In the genomic region with DNA sequence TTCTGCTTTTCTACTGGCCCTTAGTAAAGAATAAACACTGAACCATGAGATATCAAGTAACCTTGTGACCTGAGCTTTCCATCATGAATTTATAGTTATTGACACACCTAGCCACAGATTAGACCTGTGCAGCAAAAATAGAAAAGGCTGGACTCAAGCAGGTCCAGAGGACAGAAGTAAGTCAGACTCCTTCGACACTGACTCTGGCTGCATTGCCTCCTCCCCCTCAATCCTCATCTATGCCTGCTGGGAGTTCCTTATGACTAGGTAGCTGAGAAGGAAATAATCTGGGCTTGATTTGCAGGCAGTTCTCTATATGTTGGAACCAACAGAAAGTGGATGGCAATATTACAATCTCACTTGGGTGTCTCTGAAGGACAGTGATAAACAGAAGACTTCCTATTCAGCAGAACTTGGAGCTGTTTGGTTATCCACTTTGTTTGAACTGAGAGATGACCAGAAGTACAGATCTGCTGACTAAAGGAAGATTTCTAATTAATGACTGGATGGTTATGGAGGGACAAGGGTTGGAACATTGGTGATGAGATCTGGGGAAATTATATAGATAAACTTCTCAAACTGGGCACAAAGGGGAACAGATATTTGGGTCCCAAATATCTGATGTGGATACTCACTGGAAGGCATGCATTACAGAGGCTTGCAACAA, we compare ENCODE assay signal across 27 cellular contexts. TPM values are rescaled to one million over a fixed set of nuclear protein-coding genes. Genes with fewer than 3 reads are reported as not detected.
"Had no signal": no experiment of that assay in that cellular context is flagged by ENCODE, and none has a peak within 500 bp of the region (broad histone marks: within the 10 kb centered on the region; RNA-seq: fewer than 3 reads in every experiment).

No MANE protein-coding gene starts in this region.

- H3K27me3 Mint-ChIP-seq: stimulated activated naive B cell treated with anti-CD40 and anti-IgM and Interleukin-4, amounts not matched to agents 10 μg/mL and 1 μg/mL and 100 μg/mL, for 72 hours; stimulated activated naive CD8-positive, alpha-beta T cell treated with anti-CD3 and anti-CD28 coated beads, Interleukin-15, Interleukin-2, amounts not matched to agents 100 ng/mL and 50 ng/mL, for 24 hours had no signal

- H3K4me1 Mint-ChIP-seq: natural killer cell; stimulated activated naive B cell treated with anti-CD40 and anti-IgM and Interleukin-4, amounts not matched to agents 10 μg/mL and 1 μg/mL and 100 μg/mL, for 72 hours had no signal

- H3K4me3 ChIP-seq: dorsolateral prefrontal cortex, gastrocnemius medialis, heart left ventricle, lower lobe of right lung, ovary, psoas muscle, skin epidermis, thoracic aorta, tibial nerve, upper lobe of left lung had no signal

- H3K4me3 Mint-ChIP-seq: natural killer cell; stimulated activated naive B cell treated with anti-CD40 and anti-IgM and Interleukin-4, amounts not matched to agents 10 μg/mL and 1 μg/mL and 100 μg/mL, for 72 hours; stimulated activated naive CD8-positive, alpha-beta T cell treated with anti-CD3 and anti-CD28 coated beads, Interleukin-15, Interleukin-2, amounts not matched to agents 100 ng/mL and 50 ng/mL, for 24 hours had no signal

- H3K36me3 Mint-ChIP-seq: natural killer cell had no signal

- ATAC-seq: esophagus mucosa; gastrocnemius medialis; heart left ventricle; left ventricle myocardium superior; lower lobe of right lung; natural killer cell; psoas muscle; right cardiac atrium; stimulated activated naive B cell treated with anti-CD40 and anti-IgM and Interleukin-4, amounts not matched to agents 10 μg/mL and 1 μg/mL and 100 μg/mL, for 72 hours had no signal

- H3K9me3 ChIP-seq: gastrocnemius medialis, heart left ventricle, lower lobe of right lung, ovary, psoas muscle, thoracic aorta, tibial nerve, upper lobe of left lung had no signal

- H3K4me1 ChIP-seq: gastrocnemius medialis, lower lobe of right lung, tibial nerve, upper lobe of left lung had no signal

- H3K9me3 Mint-ChIP-seq: natural killer cell; stimulated activated naive B cell treated with anti-CD40 and anti-IgM and Interleukin-4, amounts not matched to agents 10 μg/mL and 1 μg/mL and 100 μg/mL, for 72 hours; stimulated activated naive CD8-positive, alpha-beta T cell treated with anti-CD3 and anti-CD28 coated beads, Interleukin-15, Interleukin-2, amounts not matched to agents 100 ng/mL and 50 ng/mL, for 24 hours had no signal

- H3K27ac ChIP-seq: dorsolateral prefrontal cortex, epithelial cell of prostate, gastrocnemius medialis, heart left ventricle, lower lobe of right lung, ovary, psoas muscle, skin epidermis, thoracic aorta, tibial nerve, upper lobe of left lung had no signal

- H3K36me3 ChIP-seq: gastrocnemius medialis, heart left ventricle, lower lobe of right lung, ovary, thoracic aorta, upper lobe of left lung had no signal

- H3K27ac Mint-ChIP-seq: natural killer cell; stimulated activated naive B cell treated with anti-CD40 and anti-IgM and Interleukin-4, amounts not matched to agents 10 μg/mL and 1 μg/mL and 100 μg/mL, for 72 hours; stimulated activated naive CD8-positive, alpha-beta T cell treated with anti-CD3 and anti-CD28 coated beads, Interleukin-15, Interleukin-2, amounts not matched to agents 100 ng/mL and 50 ng/mL, for 24 hours had no signal

- FAIRE-seq: islet of Langerhans, urothelium cell line had no signal

- H3K27me3 ChIP-seq: dorsolateral prefrontal cortex, gastrocnemius medialis, heart left ventricle, ovary, tibial nerve, upper lobe of left lung had no signal

- DNase-seq: dorsolateral prefrontal cortex; effector CD4-positive, alpha-beta T cell; foreskin fibroblast; gastrocnemius medialis; heart left ventricle; hippocampal formation; left ventricle myocardium superior; lower lobe of right lung; natural killer cell; occipital lobe; ovary; posterior cingulate gyrus; psoas muscle; right cardiac atrium; stimulated activated CD4-positive, alpha-beta T cell treated with anti-CD3 and anti-CD28 coated beads, Interleukin-15, amount 100 ng/mL, for 24 hours; stimulated activated CD4-positive, alpha-beta T cell treated with anti-CD3 and anti-CD28 coated beads, Interleukin-2, amount 100 ng/mL, for 48 hours; stimulated activated naive B cell treated with anti-CD40 and anti-IgM and Interleukin-4, amounts not matched to agents 10 μg/mL and 1 μg/mL and 100 μg/mL, for 72 hours; upper lobe of left lung had no signal

RNA-seq across cellular contexts. Expression of gene ARID5A, which starts 39.4 kb away (rescaled TPM):
- polyA plus RNA-seq: neural cell had no signal
